In the genomic region with DNA sequence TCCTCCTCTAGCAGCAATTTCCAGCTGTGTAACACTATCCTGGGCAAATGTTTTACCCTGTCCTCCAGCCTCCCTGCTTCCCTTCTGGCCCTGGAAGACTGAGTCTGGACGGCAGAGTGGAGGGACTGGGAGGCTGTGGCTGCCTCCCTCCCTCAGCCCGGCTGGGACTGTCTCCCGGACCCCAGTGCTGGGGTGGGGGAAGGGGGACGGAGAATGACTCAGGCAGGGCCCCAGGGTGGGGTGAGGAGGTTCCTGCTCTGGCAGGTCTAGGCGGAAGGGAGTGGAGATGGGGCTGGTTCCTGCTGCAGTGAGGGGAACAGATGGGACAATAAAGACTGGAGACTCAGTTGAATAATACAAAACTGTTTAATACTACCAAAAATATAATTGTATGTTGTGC, we compare ENCODE assay signal across 11 cellular contexts. TPM values are rescaled to one million over a fixed set of nuclear protein-coding genes. Genes with fewer than 3 reads are reported as not detected.
DNase-seq lines count a peak whose midpoint lies in the region; ATAC-seq and TF ChIP-seq lines count a peak whose summit lies in the region.
"Had no signal": no experiment of that assay in that cellular context is flagged by ENCODE, and none has a peak within 500 bp of the region (broad histone marks: within the 10 kb centered on the region; RNA-seq: fewer than 3 reads in every experiment).

No MANE protein-coding gene starts in this region.

- no peak overlapping the region for H3K4me3 Mint-ChIP-seq in CD4-positive, CD25-positive, alpha-beta regulatory T cell
- no peak overlapping the region for H3K4me3 Mint-ChIP-seq in stimulated activated naive B cell treated with anti-CD40 and anti-IgM and Interleukin-4, amounts not matched to agents 10 μg/mL and 1 μg/mL and 100 μg/mL, for 72 hours

- no peak overlapping the region for H2AFZ ChIP-seq in neuronal stem cell (ENCODE audit: low read length)

- intact Hi-C loops in right lobe of liver (cut with DNase I): no loop called here

- H4K8ac ChIP-seq in neuronal stem cell (ENCODE audit: low read depth, low read length): no peak overlapping the region

- peak overlapping the region in 2 of 3 donors; percentile 20 to 38 for H3K27ac Mint-ChIP-seq in CD4-positive, CD25-positive, alpha-beta regulatory T cell
- H3K27ac Mint-ChIP-seq in stimulated activated naive B cell treated with anti-CD40 and anti-IgM and Interleukin-4, amounts not matched to agents 10 μg/mL and 1 μg/mL and 100 μg/mL, for 72 hours: no peak overlapping the region

- no peak overlapping the region for H3K4me3 ChIP-seq in CD4-positive, CD25-positive, alpha-beta regulatory T cell (ENCODE audit: low read depth, low read length)
- H3K4me3 ChIP-seq in neuronal stem cell (ENCODE audit: low read length in 2 of 2): no peak overlapping the region
- H3K4me3 ChIP-seq in effector memory CD4-positive, alpha-beta T cell (ENCODE audit: insufficient read depth, low read depth, low read length, poor library complexity, severe bottlenecking): no peak overlapping the region
- no peak overlapping the region for H3K4me3 ChIP-seq in right lobe of liver

- peaks cover 27% of the 10 kb centered on the region for H3K36me3 ChIP-seq in CD4-positive, CD25-positive, alpha-beta regulatory T cell (ENCODE audit: control insufficient read depth, insufficient read depth, low read length)
- peaks cover 35 to 73% of the 10 kb centered on the region in 2 donors for H3K36me3 ChIP-seq in neuronal stem cell (replicated peaks in 1 of 2; ENCODE audit: control insufficient read depth in 2 of 2, insufficient read depth in 2 of 2, low read length in 2 of 2)
- H3K36me3 ChIP-seq in effector memory CD4-positive, alpha-beta T cell (ENCODE audit: control insufficient read depth, insufficient read depth, low read length): peaks cover 34% of the 10 kb centered on the region
- H3K36me3 ChIP-seq in right lobe of liver: peaks cover 0 to 26% (median 4%) of the 10 kb centered on the region in 4 donors

- no peaks in the 10 kb centered on the region for H3K9me3 ChIP-seq in CD4-positive, CD25-positive, alpha-beta regulatory T cell (ENCODE audit: control insufficient read depth in 2 of 2, low read length in 2 of 2)
- H3K9me3 ChIP-seq in neuronal stem cell (replicated peaks in 1 of 2; ENCODE audit: control insufficient read depth in 2 of 2, insufficient read depth in 1 of 2, low read depth in 1 of 2, low read length in 2 of 2): no peaks in the 10 kb centered on the region
- H3K9me3 ChIP-seq in effector memory CD4-positive, alpha-beta T cell (ENCODE audit: control insufficient read depth, low read length): no peaks in the 10 kb centered on the region
- no peaks in the 10 kb centered on the region for H3K9me3 ChIP-seq in right lobe of liver
- H3K9me3 ChIP-seq: testis had no signal

- H3K27me3 Mint-ChIP-seq in CD4-positive, CD25-positive, alpha-beta regulatory T cell: no peaks in the 10 kb centered on the region
- no peaks in the 10 kb centered on the region for H3K27me3 Mint-ChIP-seq in stimulated activated naive B cell treated with anti-CD40 and anti-IgM and Interleukin-4, amounts not matched to agents 10 μg/mL and 1 μg/mL and 100 μg/mL, for 72 hours

- no peak overlapping the region for H4K91ac ChIP-seq in neuronal stem cell (ENCODE audit: low read depth, low read length, poor library complexity)

- no peak overlapping the region for H2BK5ac ChIP-seq in neuronal stem cell (ENCODE audit: low read length)

- H3K4me2 ChIP-seq in neuronal stem cell (ENCODE audit: insufficient read depth, low read length, poor library complexity, severe bottlenecking): no peak overlapping the region

- peaks cover 25% of the 10 kb centered on the region for H3K4me1 ChIP-seq in CD4-positive, CD25-positive, alpha-beta regulatory T cell (ENCODE audit: control insufficient read depth, insufficient read depth, low read length, poor library complexity, severe bottlenecking)
- H3K4me1 ChIP-seq in neuronal stem cell (ENCODE audit: control insufficient read depth in 2 of 2, insufficient read depth in 1 of 2, low read depth in 1 of 2, low read length in 2 of 2) (peaks cover 19 to 40% of the 10 kb centered on the region in 2 donors), right lobe of liver (peaks cover 0 to 13% (median 6%) of the 10 kb centered on the region in 4 donors)
- H3K4me1 ChIP-seq in effector memory CD4-positive, alpha-beta T cell (ENCODE audit: control insufficient read depth, insufficient read depth, low read length, poor library complexity, severe bottlenecking): peaks cover 15% of the 10 kb centered on the region

- no peak overlapping the region for H3K27ac ChIP-seq in CD4-positive, CD25-positive, alpha-beta regulatory T cell (ENCODE audit: insufficient read depth, low read length, poor library complexity, severe bottlenecking)
- no peak overlapping the region for H3K27ac ChIP-seq in neuronal stem cell (replicated peaks; ENCODE audit: low read length)
- H3K27ac ChIP-seq in effector memory CD4-positive, alpha-beta T cell (ENCODE audit: insufficient read depth, low read length, poor library complexity, severe bottlenecking): no peak overlapping the region
- no peak overlapping the region for H3K27ac ChIP-seq in right lobe of liver

- TF ChIP-seq CTCF in right lobe of liver (IDR thresholded peaks at IDR 0.05): no peak

- H2BK12ac ChIP-seq in neuronal stem cell (ENCODE audit: low read length): no peak overlapping the region

- no peak for DNase-seq in CD4-positive, CD25-positive, alpha-beta regulatory T cell
- peak; percentile 60 for DNase-seq in M059J (ENCODE audit: low read depth)
- peak; percentile 39 for DNase-seq in dermis blood vessel endothelial cell
- DNase-seq in neuronal stem cell (ENCODE audit: low spot score): no peak
- no peak for DNase-seq in stimulated activated naive B cell treated with anti-CD40 and anti-IgM and Interleukin-4, amounts not matched to agents 10 μg/mL and 1 μg/mL and 100 μg/mL, for 72 hours
- no peak for DNase-seq in effector memory CD4-positive, alpha-beta T cell
- DNase-seq in right lobe of liver: no peak
- DNase-seq: NCI-H345, T-helper 1 cell, testis had no signal

- no peak for ATAC-seq in CD4-positive, CD25-positive, alpha-beta regulatory T cell (ENCODE audit: low read depth in 2 of 2)
- ATAC-seq in GM21360 (IDR thresholded peaks at IDR 0.05; ENCODE audit: unreplicated experiment): no peak
- no peak for ATAC-seq in stimulated activated naive B cell treated with anti-CD40 and anti-IgM and Interleukin-4, amounts not matched to agents 10 μg/mL and 1 μg/mL and 100 μg/mL, for 72 hours (replicated peaks)
- no peak for ATAC-seq in right lobe of liver

- no peak for TF ChIP-seq POLR2A in right lobe of liver (IDR thresholded peaks at IDR 0.05)

- peaks cover 17% of the 10 kb centered on the region for H3K36me3 Mint-ChIP-seq in CD4-positive, CD25-positive, alpha-beta regulatory T cell
- H3K36me3 Mint-ChIP-seq in stimulated activated naive B cell treated with anti-CD40 and anti-IgM and Interleukin-4, amounts not matched to agents 10 μg/mL and 1 μg/mL and 100 μg/mL, for 72 hours: peaks cover 52 to 68% of the 10 kb centered on the region in 2 donors

- no peaks in the 10 kb centered on the region for H3K27me3 ChIP-seq in CD4-positive, CD25-positive, alpha-beta regulatory T cell (ENCODE audit: control insufficient read depth, insufficient read depth, low read length)
- H3K27me3 ChIP-seq in neuronal stem cell (ENCODE audit: control insufficient read depth in 3 of 3, insufficient read depth in 3 of 3, low read depth in 1 of 3, low read length in 3 of 3) (no peaks in the 10 kb centered on the region), right lobe of liver (no peaks in the 10 kb centered on the region)
- H3K27me3 ChIP-seq in effector memory CD4-positive, alpha-beta T cell (replicated peaks; ENCODE audit: control insufficient read depth, insufficient read depth, low read length, poor library complexity, severe bottlenecking): no peaks in the 10 kb centered on the region
- H3K27me3 ChIP-seq: testis had no signal

- H3K9me3 Mint-ChIP-seq in CD4-positive, CD25-positive, alpha-beta regulatory T cell: no peaks in the 10 kb centered on the region
- H3K9me3 Mint-ChIP-seq in stimulated activated naive B cell treated with anti-CD40 and anti-IgM and Interleukin-4, amounts not matched to agents 10 μg/mL and 1 μg/mL and 100 μg/mL, for 72 hours: no peaks in the 10 kb centered on the region

- no peak overlapping the region for H2AK5ac ChIP-seq in neuronal stem cell (ENCODE audit: low read depth, low read length)

- no peak overlapping the region for H3K18ac ChIP-seq in neuronal stem cell (ENCODE audit: low read length)

- H3K14ac ChIP-seq in neuronal stem cell (ENCODE audit: low read length): no peak overlapping the region

- H2BK120ac ChIP-seq in neuronal stem cell (ENCODE audit: low read depth, low read length): no peak overlapping the region

- peak overlapping the region; percentile 45 for H3K9ac ChIP-seq in neuronal stem cell (ENCODE audit: low read depth, low read length, poor library complexity)

- H2BK15ac ChIP-seq in neuronal stem cell (ENCODE audit: low read length): no peak overlapping the region

- H3K4ac ChIP-seq in neuronal stem cell (ENCODE audit: low read length): no peak overlapping the region

- WGBS in neuronal stem cell (ENCODE audit: extremely low coverage in 2 of 2, insufficient read length in 2 of 2, insufficient replicate concordance in 1 of 2), 2 donors: no CpG with 5 or more reads among the region's 5 CpGs
- 45% methylated on average over 3 of the region's 5 CpGs for WGBS in right lobe of liver (ENCODE audit: insufficient coverage, low coverage, low lambda C conversion rate, missing lambda C conversion rate)

- H3K79me1 ChIP-seq in neuronal stem cell (ENCODE audit: low read depth, low read length): peaks cover 6% of the 10 kb centered on the region

- H3K4me1 Mint-ChIP-seq in CD4-positive, CD25-positive, alpha-beta regulatory T cell: peaks cover 5 to 34% (median 9%) of the 10 kb centered on the region in 4 donors
- peaks cover 13 to 51% of the 10 kb centered on the region in 2 donors for H3K4me1 Mint-ChIP-seq in stimulated activated naive B cell treated with anti-CD40 and anti-IgM and Interleukin-4, amounts not matched to agents 10 μg/mL and 1 μg/mL and 100 μg/mL, for 72 hours

- H3K23ac ChIP-seq in neuronal stem cell (ENCODE audit: low read depth, low read length, poor library complexity): no peak overlapping the region

RNA-seq across cellular contexts. Expression of a gene that starts 2.1 kb away (rescaled TPM):
- not detected for total RNA-seq in CD4-positive, CD25-positive, alpha-beta regulatory T cell
- polyA plus RNA-seq in CD4-positive, CD25-positive, alpha-beta regulatory T cell: not detected
- total RNA-seq in M059J (2014; rRNA removed; shearing (Covaris generic)): not detected in 2 replicates
- 0.14 and 0.17 TPM in 2 replicates for total RNA-seq in dermis blood vessel endothelial cell
- 10.1 TPM for polyA plus RNA-seq in neuronal stem cell (2013, experiment 1 of 2)
- polyA plus RNA-seq in neuronal stem cell (2013, experiment 2 of 2): 9.9 TPM
- total RNA-seq in right lobe of liver: not detected

RNA-seq across cellular contexts. Expression of a gene that starts 4.2 kb away (rescaled TPM):
- 40.0 TPM for total RNA-seq in CD4-positive, CD25-positive, alpha-beta regulatory T cell
- polyA plus RNA-seq in CD4-positive, CD25-positive, alpha-beta regulatory T cell: 10 to 100 TPM; 41.0 to 63.7 (median 48.4) TPM
- 216 and 398 TPM in 2 replicates for total RNA-seq in M059J (2014; rRNA removed; shearing (Covaris generic))
- total RNA-seq in dermis blood vessel endothelial cell (113 and 133 TPM in 2 replicates), right lobe of liver (100 to 1,000 TPM in 2 of 6 experiments, 10 to 100 TPM in 4; 54.2 to 199 (median 63.3) TPM)
- polyA plus RNA-seq in neuronal stem cell (2013, experiment 1 of 2): 99.7 TPM
- polyA plus RNA-seq in neuronal stem cell (2013, experiment 2 of 2): 99.4 TPM

RNA-seq across cellular contexts. Expression of a gene that starts 8.4 kb away (rescaled TPM):
- total RNA-seq in CD4-positive, CD25-positive, alpha-beta regulatory T cell: 0.25 TPM
- polyA plus RNA-seq in CD4-positive, CD25-positive, alpha-beta regulatory T cell: 1 to 10 TPM in 1 of 4 donors, under 1 TPM in 2, not detected in 1; 0.65 to 1.2 (median 0.89) TPM
- total RNA-seq in M059J (2014; rRNA removed; shearing (Covaris generic)): 120 and 147 TPM in 2 replicates
- total RNA-seq in dermis blood vessel endothelial cell: 0.17 and 2.1 TPM in 2 replicates
- 0.13 TPM for polyA plus RNA-seq in neuronal stem cell (2013, experiment 1 of 2)
- polyA plus RNA-seq in neuronal stem cell (2013, experiment 2 of 2): 0.15 TPM
- 100 to 1,000 TPM in 1 of 6 experiments, 10 to 100 TPM in 5; 31.6 to 179 (median 51.1) TPM for total RNA-seq in right lobe of liver

RNA-seq across cellular contexts. Expression of a gene that starts 26.1 kb away (rescaled TPM):
- 30.7 TPM for total RNA-seq in CD4-positive, CD25-positive, alpha-beta regulatory T cell
- polyA plus RNA-seq in CD4-positive, CD25-positive, alpha-beta regulatory T cell: 10 to 100 TPM; 10.1 to 16.1 (median 11.8) TPM
- total RNA-seq in M059J (2014; rRNA removed; shearing (Covaris generic)): 75.1 and 88.2 TPM in 2 replicates
- total RNA-seq in dermis blood vessel endothelial cell (79.8 and 89.3 TPM in 2 replicates), right lobe of liver (10 to 100 TPM; 12.3 to 33.9 (median 15.1) TPM)
- polyA plus RNA-seq in neuronal stem cell (2013, experiment 1 of 2): 34.1 TPM
- polyA plus RNA-seq in neuronal stem cell (2013, experiment 2 of 2): 35.5 TPM

RNA-seq across cellular contexts. Expression of a gene that starts 26.9 kb away (rescaled TPM):
- 28.7 TPM for total RNA-seq in CD4-positive, CD25-positive, alpha-beta regulatory T cell
- polyA plus RNA-seq in CD4-positive, CD25-positive, alpha-beta regulatory T cell: 10 to 100 TPM in 2 of 4 donors, 1 to 10 TPM in 2; 9.7 to 13.9 (median 10.4) TPM
- total RNA-seq in M059J (2014; rRNA removed; shearing (Covaris generic)): 28.3 and 51.7 TPM in 2 replicates
- 38.8 and 51.1 TPM in 2 replicates for total RNA-seq in dermis blood vessel endothelial cell
- 51.8 TPM for polyA plus RNA-seq in neuronal stem cell (2013, experiment 1 of 2)
- 52.7 TPM for polyA plus RNA-seq in neuronal stem cell (2013, experiment 2 of 2)
- total RNA-seq in right lobe of liver: 10 to 100 TPM; 14.3 to 23.2 (median 16.7) TPM

Comparison
In these comparisons a context has a peak if more than half of its experiments do, and no peak if none do; other contexts are left out.
1. DNase-seq: peak in M059J (single experiment) and dermis blood vessel endothelial cell (single experiment); none in CD4-positive, CD25-positive, alpha-beta regulatory T cell (0 of 3), neuronal stem cell (single experiment), stimulated activated naive B cell treated with anti-CD40 and anti-IgM and Interleukin-4, amounts not matched to agents 10 μg/mL and 1 μg/mL and 100 μg/mL, for 72 hours (single experiment), effector memory CD4-positive, alpha-beta T cell (0 of 3) and right lobe of liver (0 of 3).
2. RNA of a gene that starts 8.4 kb away (total RNA-seq): 120 to 147 TPM in M059J and 31.6 to 179 TPM in right lobe of liver; 0.25 TPM in CD4-positive, CD25-positive, alpha-beta regulatory T cell (single experiment) and 0.17 to 2.1 TPM in dermis blood vessel endothelial cell; every median in the first group is over 10 times any median in the second.